Comparison of ENCODE assay signal across 23 cellular contexts in the genomic region with DNA sequence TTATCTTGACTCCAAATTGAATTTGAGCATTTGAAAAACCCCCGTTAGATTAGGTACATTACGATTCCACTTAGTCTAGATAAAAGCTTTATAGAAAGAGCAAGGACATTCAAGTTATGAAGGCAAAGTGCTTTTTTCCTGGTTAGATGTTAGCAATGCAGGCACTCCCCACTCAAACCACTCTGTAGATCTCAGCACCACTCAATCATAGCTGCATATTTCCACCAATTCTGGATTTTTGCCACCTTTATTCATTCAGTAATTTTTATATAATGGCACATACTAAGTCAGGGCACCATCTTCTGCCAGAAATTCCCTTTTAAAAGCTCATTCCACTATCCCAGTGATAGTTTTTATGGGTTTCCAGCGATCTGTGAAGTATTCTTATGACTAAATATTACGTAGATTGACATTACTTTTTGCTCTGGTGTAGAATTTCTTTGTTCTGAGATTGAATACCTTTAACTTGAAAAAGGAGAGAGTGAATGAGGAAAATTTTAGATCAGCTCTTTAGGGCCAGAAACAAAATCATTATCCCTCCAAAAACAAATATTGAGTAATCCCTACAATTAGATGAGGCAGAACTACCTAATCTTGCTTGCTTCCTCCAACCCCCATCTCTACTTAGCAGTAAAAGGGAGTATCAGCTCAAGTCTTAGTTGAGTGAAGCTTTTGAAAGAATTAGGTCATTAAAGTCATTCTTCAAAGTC. TPM values are rescaled to one million over a fixed set of nuclear protein-coding genes. Genes with fewer than 3 reads are reported as not detected.
DNase-seq lines count a peak whose midpoint lies in the region; ATAC-seq, FAIRE-seq and TF ChIP-seq lines count a peak whose summit lies in the region.
"Had no signal": no experiment of that assay in that cellular context is flagged by ENCODE, and none has a peak within 500 bp of the region (broad histone marks: within the 10 kb centered on the region; RNA-seq: fewer than 3 reads in every experiment).

No MANE protein-coding gene starts in this region.

- CTCF ChIA-PET in activated CD4-positive, alpha-beta T cell treated with anti-CD3 and anti-CD28 coated beads for 36 hours (lab: Charles Lee), result interaction anchor here (0.6 to 0.8 kb wide), 3 partner anchors 7 to 674 kb away, joined by 3 to 4 read pairs (median 3); no protein-coding TSS in a partner anchor

- ATAC-seq in left ventricle myocardium superior, result no peak
- ATAC-seq in activated CD4-positive, alpha-beta T cell treated with anti-CD3 and anti-CD28 coated beads for 36 hours, result no peak

- peaks cover 33% of the 10 kb centered on the region for H3K4me1 Mint-ChIP-seq in mesothelial cell of epicardium
- H3K4me1 Mint-ChIP-seq in activated CD4-positive, alpha-beta T cell treated with anti-CD3 and anti-CD28 coated beads for 36 hours, result peaks cover 4% of the 10 kb centered on the region

- intact Hi-C loops in left ventricle myocardium superior (cut with micrococcal nuclease), result no loop called here
- intact Hi-C loops in activated CD4-positive, alpha-beta T cell treated with anti-CD3 and anti-CD28 coated beads for 36 hours (cut with DNase I, micrococcal nuclease), result no loop called here

- no peak for DNase-seq in H54 (ENCODE audit: insufficient read length, low spot score)
- peak; percentile 33 for DNase-seq in NCI-H226
- peak; percentile 4 for DNase-seq in NOMO-1 treated with dmso at 0.1 percent for 144 hours (lab: John Stamatoyannopoulos, UW; ENCODE audit: unreplicated experiment)
- DNase-seq in mesothelial cell of epicardium (ENCODE audit: low spot score in 2 of 2, unreplicated experiment in 2 of 2), result no peak
- DNase-seq in left ventricle myocardium superior, result no peak
- no peak for DNase-seq in activated CD4-positive, alpha-beta T cell treated with anti-CD3 and anti-CD28 coated beads for 36 hours
- DNase-seq in anterior cingulate cortex (lab: John Stamatoyannopoulos, UW), result no peak
- DNase-seq: DMS153, DND-41, GM23248, Karpas-422, NCI-H1092, NCI-H1417 treated with DMSO at 0.1 percent for 48 hours, NCI-H1694 treated with DMSO at 0.1 percent for 48 hours, NCI-H2081, NCI-H2171 treated with DMSO at 0.1 percent for 48 hours, NCI-H446, NCI-H524 treated with DMSO at 0.1 percent for 48 hours, SIG-M5 had no signal

- H3K36me3 Mint-ChIP-seq in mesothelial cell of epicardium, result no peaks in the 10 kb centered on the region
- no peaks in the 10 kb centered on the region for H3K36me3 Mint-ChIP-seq in activated CD4-positive, alpha-beta T cell treated with anti-CD3 and anti-CD28 coated beads for 36 hours (ENCODE audit: low read depth)

- no peak overlapping the region for H3K4me3 Mint-ChIP-seq in mesothelial cell of epicardium
- no peak overlapping the region for H3K4me3 Mint-ChIP-seq in activated CD4-positive, alpha-beta T cell treated with anti-CD3 and anti-CD28 coated beads for 36 hours

- POLR2A ChIA-PET in activated CD4-positive, alpha-beta T cell treated with anti-CD3 and anti-CD28 coated beads for 36 hours (lab: Charles Lee), result no interaction called here

- peak overlapping the region; percentile 48 for H3K27ac Mint-ChIP-seq in mesothelial cell of epicardium
- H3K27ac Mint-ChIP-seq in activated CD4-positive, alpha-beta T cell treated with anti-CD3 and anti-CD28 coated beads for 36 hours, result no peak overlapping the region

- no peaks in the 10 kb centered on the region for H3K27me3 Mint-ChIP-seq in mesothelial cell of epicardium (ENCODE audit: low read depth)
- no peaks in the 10 kb centered on the region for H3K27me3 Mint-ChIP-seq in activated CD4-positive, alpha-beta T cell treated with anti-CD3 and anti-CD28 coated beads for 36 hours

- no peak for TF ChIP-seq POLR2A in H54 (IDR thresholded peaks at IDR 0.05; ENCODE audit: low read depth, low read length)

- H3K9me3 Mint-ChIP-seq in mesothelial cell of epicardium, result no peaks in the 10 kb centered on the region
- no peaks in the 10 kb centered on the region for H3K9me3 Mint-ChIP-seq in activated CD4-positive, alpha-beta T cell treated with anti-CD3 and anti-CD28 coated beads for 36 hours (ENCODE audit: low read depth)

- peak; percentile 69 for FAIRE-seq in H54 (lab: Jason Lieb, UNC)
- FAIRE-seq: GM12892, GM19239, RCC 7860 had no signal

- TF ChIP-seq CTCF in mesothelial cell of epicardium (IDR thresholded peaks at IDR 0.05; ENCODE audit: unreplicated experiment), result no peak

RNA-seq across cellular contexts. Expression of a gene that starts 51.6 kb away (rescaled TPM):
- total RNA-seq in mesothelial cell of epicardium, result 6.3 to 9.4 TPM (median 6.8 TPM) in 3 replicates
- total RNA-seq in left ventricle myocardium superior, result 23.1 TPM
- total RNA-seq in activated CD4-positive, alpha-beta T cell treated with anti-CD3 and anti-CD28 coated beads for 36 hours, result 1 to 10 TPM; 4.3 to 4.4 TPM

RNA-seq across cellular contexts. Expression of a gene that starts 55.0 kb away (rescaled TPM):
- 0.18 to 0.47 TPM (median 0.22 TPM) in 3 replicates for total RNA-seq in mesothelial cell of epicardium
- not detected for total RNA-seq in left ventricle myocardium superior
- not detected for total RNA-seq in activated CD4-positive, alpha-beta T cell treated with anti-CD3 and anti-CD28 coated beads for 36 hours
- total RNA-seq: GM23248, HT-29 had no signal

Comparison
In these comparisons a context has a peak if more than half of its experiments do, and no peak if none do; other contexts are left out.
1. DNase-seq: peak in NCI-H226 (single experiment) and NOMO-1 treated with dmso at 0.1 percent for 144 hours (single experiment); none in H54 (single experiment), mesothelial cell of epicardium (0 of 2), left ventricle myocardium superior (single experiment), activated CD4-positive, alpha-beta T cell treated with anti-CD3 and anti-CD28 coated beads for 36 hours (single experiment) and anterior cingulate cortex (0 of 58).